ENCODE assay signal across 23 cellular contexts in genomic region chr17:64001091-64001579, GRCh38. TPM values are rescaled to one million over a fixed set of nuclear protein-coding genes. Genes with fewer than 3 reads are reported as not detected.
DNase-seq lines count a peak whose midpoint lies in the region; ATAC-seq and TF ChIP-seq lines count a peak whose summit lies in the region.
"Had no signal": no experiment of that assay in that cellular context is flagged by ENCODE, and none has a peak within 500 bp of the region (broad histone marks: within the 10 kb centered on the region; RNA-seq: fewer than 3 reads in every experiment).

No MANE protein-coding gene starts in this region.

- H3K36me3 ChIP-seq in mesenchymal stem cell (ENCODE audit: control insufficient read depth in 1 of 2, insufficient read depth in 2 of 2, low read depth in 1 of 2, low read length in 2 of 2), result no peaks in the 10 kb centered on the region
- no peaks in the 10 kb centered on the region for H3K36me3 ChIP-seq in suprapubic skin
- H3K36me3 ChIP-seq: MG63 had no signal

- no peak overlapping the region for H4K8ac ChIP-seq in mesenchymal stem cell (ENCODE audit: low read length)

- H3K23ac ChIP-seq in mesenchymal stem cell (ENCODE audit: low read length in 2 of 2), result no peak overlapping the region

- no peak overlapping the region for H2BK120ac ChIP-seq in mesenchymal stem cell (ENCODE audit: low read depth, low read length)

- H2BK5ac ChIP-seq in mesenchymal stem cell (ENCODE audit: low read depth, low read length, poor library complexity, severe bottlenecking), result no peak overlapping the region

- peak; percentile 47 for DNase-seq in activated effector memory CD4-positive, alpha-beta T cell treated with anti-CD3 and anti-CD28 coated beads, Interleukin-2, amount 50 U/mL, for 16 hours
- no peak for DNase-seq in activated effector memory CD4-positive, alpha-beta T cell treated with Interleukin-2 at 50 U/mL for 16 hours
- DNase-seq in T-helper 17 cell, result no peak
- no peak for DNase-seq in mesenchymal stem cell
- DNase-seq in suprapubic skin (ENCODE audit: low spot score in 2 of 2), result peak; percentile 46 to 59
- no peak for DNase-seq in NCI-H2081 (lab: John Stamatoyannopoulos, UW)
- no peak for DNase-seq in UCSD-AML1 (lab: John Stamatoyannopoulos, UW; ENCODE audit: unreplicated experiment)
- DNase-seq: activated CD4-positive, alpha-beta T cell treated with anti-CD3 and anti-CD28 coated beads, Interleukin-2, amount 10 ng/mL, durations not matched to agents 7 days and 5 days; activated naive CD4-positive, alpha-beta T cell treated with anti-CD3 and anti-CD28 coated beads for 36 hours; DND-41; hypothalamus; mesendoderm; MG63; NCI-H1694; NCI-H226; stimulated activated CD4-positive, alpha-beta T cell treated with anti-CD3 and anti-CD28 coated beads, Interleukin-4, amount 100 ng/mL, for 4 hours; substantia nigra had no signal

- no peak overlapping the region for H4K91ac ChIP-seq in mesenchymal stem cell (ENCODE audit: low read length)

- H3K9ac ChIP-seq in mesenchymal stem cell (ENCODE audit: low read length), result peak overlapping the region; percentile 53

- peak overlapping the region; percentile 89 for H3K27ac Mint-ChIP-seq in T-helper 17 cell
- H3K27ac Mint-ChIP-seq: progenitor cell of endocrine pancreas had no signal

- H3K14ac ChIP-seq in mesenchymal stem cell (ENCODE audit: low read length in 2 of 2), result no peak overlapping the region

- TF ChIP-seq POLR2A in suprapubic skin (IDR thresholded peaks at IDR 0.05), result no peak

- WGBS in mesenchymal stem cell, result 94% methylated on average over 2 of the region's 7 CpGs
- WGBS in suprapubic skin, result 74% methylated on average over 6 of the region's 7 CpGs

- H3K9me3 ChIP-seq in T-helper 17 cell (ENCODE audit: control insufficient read depth, low read length, poor library complexity, severe bottlenecking) (no peaks in the 10 kb centered on the region), mesenchymal stem cell (ENCODE audit: control insufficient read depth, low read length) (no peaks in the 10 kb centered on the region), suprapubic skin (no peaks in the 10 kb centered on the region)
- H3K9me3 ChIP-seq: MG63 had no signal

- H3K79me1 ChIP-seq in mesenchymal stem cell (replicated peaks; ENCODE audit: low read length, poor library complexity, severe bottlenecking), result no peaks in the 10 kb centered on the region

- TF ChIP-seq EP300 in suprapubic skin (IDR thresholded peaks at IDR 0.05), result no peak

- no peak overlapping the region for H3K4me3 Mint-ChIP-seq in T-helper 17 cell
- H3K4me3 Mint-ChIP-seq: activated CD4-positive, alpha-beta T cell treated with anti-CD3 and anti-CD28 coated beads, Interleukin-2, amount 10 ng/mL, durations not matched to agents 7 days and 5 days; activated naive CD4-positive, alpha-beta T cell treated with anti-CD3 and anti-CD28 coated beads for 36 hours had no signal

- no peak overlapping the region for H2AK5ac ChIP-seq in mesenchymal stem cell (ENCODE audit: low read length, severe bottlenecking)

- no peak overlapping the region for H3K27ac ChIP-seq in mesenchymal stem cell (ENCODE audit: low read length, poor library complexity, severe bottlenecking)
- no peak overlapping the region for H3K27ac ChIP-seq in suprapubic skin

- H3K4me3 ChIP-seq in mesenchymal stem cell (ENCODE audit: insufficient read depth in 1 of 2, low read depth in 1 of 2, low read length in 2 of 2), result no peak overlapping the region
- no peak overlapping the region for H3K4me3 ChIP-seq in suprapubic skin
- H3K4me3 ChIP-seq: MG63 had no signal

- H3K36me3 Mint-ChIP-seq in T-helper 17 cell (ENCODE audit: low read depth), result peaks cover 2% of the 10 kb centered on the region
- H3K36me3 Mint-ChIP-seq: natural killer cell treated with Interleukin-12 subunit alpha and Interleukin-12 subunit beta and Interleukin-15 and Interleukin-18, amount 100 ng/mL, for 72 hours had no signal

- H3K4me1 ChIP-seq in mesenchymal stem cell (ENCODE audit: control insufficient read depth, insufficient read depth, low read depth, low read length) (peaks cover 13% of the 10 kb centered on the region), suprapubic skin (peaks cover 18% of the 10 kb centered on the region)

- H2AFZ ChIP-seq in mesenchymal stem cell (ENCODE audit: low read depth, low read length), result no peak overlapping the region

- TF ChIP-seq CTCF in suprapubic skin (IDR thresholded peaks at IDR 0.05), result no peak

- peaks cover 46% of the 10 kb centered on the region for H3K4me1 Mint-ChIP-seq in T-helper 17 cell

- ATAC-seq in T-helper 17 cell (no peak), HG02870 (IDR thresholded peaks at IDR 0.05; ENCODE audit: unreplicated experiment) (no peak)
- ATAC-seq: HCT116; natural killer cell treated with Interleukin-12 subunit alpha and Interleukin-12 subunit beta and Interleukin-15 and Interleukin-18, amount 100 ng/mL, for 72 hours; Panc1 had no signal

- no peak overlapping the region for H3K18ac ChIP-seq in mesenchymal stem cell (ENCODE audit: low read depth in 1 of 2, low read length in 2 of 2)

- no peak overlapping the region for H2BK12ac ChIP-seq in mesenchymal stem cell (ENCODE audit: low read length in 2 of 2)

- H3K4ac ChIP-seq in mesenchymal stem cell (ENCODE audit: low read depth in 1 of 2, low read length in 2 of 2), result no peak overlapping the region

- H3K27me3 Mint-ChIP-seq in T-helper 17 cell, result no peaks in the 10 kb centered on the region
- H3K27me3 Mint-ChIP-seq: natural killer cell treated with Interleukin-12 subunit alpha and Interleukin-12 subunit beta and Interleukin-15 and Interleukin-18, amount 100 ng/mL, for 72 hours had no signal

- no peak overlapping the region for H3K4me2 ChIP-seq in mesenchymal stem cell (ENCODE audit: low read length, poor library complexity, severe bottlenecking)

- peaks cover 29 to 42% of the 10 kb centered on the region in 2 experiments for H3K27me3 ChIP-seq in mesenchymal stem cell (ENCODE audit: control insufficient read depth in 1 of 2, insufficient read depth in 1 of 2, low read length in 2 of 2)
- peaks cover 26% of the 10 kb centered on the region for H3K27me3 ChIP-seq in suprapubic skin

- H2BK15ac ChIP-seq in mesenchymal stem cell (ENCODE audit: low read depth, poor library complexity, severe bottlenecking), result no peak overlapping the region

RNA-seq across cellular contexts. Expression of gene PRR29, which starts 3.0 kb away (rescaled TPM):
- total RNA-seq in T-helper 17 cell (1 to 10 TPM; 1.7 to 3.3 TPM), suprapubic skin (under 1 TPM in 1 of 4 donors, not detected in 3; 0.30 TPM)
- polyA plus RNA-seq in mesenchymal stem cell (2013, experiment 1 of 2), result 0.26 TPM
- 0.38 TPM for polyA plus RNA-seq in mesenchymal stem cell (2013, experiment 2 of 2)

RNA-seq across cellular contexts. Expression of gene ICAM2, which starts 19.3 kb away (rescaled TPM):
- 100 to 1,000 TPM; 113 to 115 TPM for total RNA-seq in T-helper 17 cell
- polyA plus RNA-seq in mesenchymal stem cell (2013, experiment 1 of 2), result 0.08 TPM
- 0.11 TPM for polyA plus RNA-seq in mesenchymal stem cell (2013, experiment 2 of 2)
- 10 to 100 TPM in 2 of 4 donors, 1 to 10 TPM in 2; 8.4 to 32.5 (median 14.9) TPM for total RNA-seq in suprapubic skin

RNA-seq across cellular contexts. Expression of gene SCN4A, which starts 28.4 kb away (rescaled TPM):
- total RNA-seq in T-helper 17 cell (under 1 TPM; 0.02 to 0.16 TPM), suprapubic skin (1 to 10 TPM in 2 of 4 donors, under 1 TPM in 2; 0.45 to 4.5 (median 1.6) TPM)
- under 0.01 TPM for polyA plus RNA-seq in mesenchymal stem cell (2013, experiment 1 of 2)
- not detected for polyA plus RNA-seq in mesenchymal stem cell (2013, experiment 2 of 2)
- total RNA-seq: fibroblast of villous mesenchyme had no signal

Comparison
In these comparisons a context has a peak if more than half of its experiments do, and no peak if none do; other contexts are left out.
1. DNase-seq: peak in activated effector memory CD4-positive, alpha-beta T cell treated with anti-CD3 and anti-CD28 coated beads, Interleukin-2, amount 50 U/mL, for 16 hours (single experiment) and suprapubic skin (2 of 2); none in activated effector memory CD4-positive, alpha-beta T cell treated with Interleukin-2 at 50 U/mL for 16 hours (single experiment), T-helper 17 cell (0 of 3), mesenchymal stem cell (single experiment), NCI-H2081 (0 of 2) and UCSD-AML1 (single experiment).